1 cellular context compared by ENCODE assay signal in genomic region chr6:129662406-129662766, GRCh38.
TF ChIP-seq lines count a peak whose summit lies in the region.

No MANE protein-coding gene starts in this region.

TF ChIP-seq in IMR-90, 13 proteins besides CTCF, POLR2A, EP300 and RAD21:
- no peak for TF ChIP-seq NFE2L2 (IDR thresholded peaks at IDR 0.05; ENCODE audit: low read depth, low read length)
- no peak for TF ChIP-seq RFX5 (IDR thresholded peaks at IDR 0.05; ENCODE audit: low read depth, low read length)
- TF ChIP-seq CHD1 (IDR thresholded peaks at IDR 0.05; ENCODE audit: low read depth, low read length), result no peak
- TF ChIP-seq SMC3 (IDR thresholded peaks at IDR 0.05; ENCODE audit: low read depth, low read length), result no peak
